In the genomic region with DNA sequence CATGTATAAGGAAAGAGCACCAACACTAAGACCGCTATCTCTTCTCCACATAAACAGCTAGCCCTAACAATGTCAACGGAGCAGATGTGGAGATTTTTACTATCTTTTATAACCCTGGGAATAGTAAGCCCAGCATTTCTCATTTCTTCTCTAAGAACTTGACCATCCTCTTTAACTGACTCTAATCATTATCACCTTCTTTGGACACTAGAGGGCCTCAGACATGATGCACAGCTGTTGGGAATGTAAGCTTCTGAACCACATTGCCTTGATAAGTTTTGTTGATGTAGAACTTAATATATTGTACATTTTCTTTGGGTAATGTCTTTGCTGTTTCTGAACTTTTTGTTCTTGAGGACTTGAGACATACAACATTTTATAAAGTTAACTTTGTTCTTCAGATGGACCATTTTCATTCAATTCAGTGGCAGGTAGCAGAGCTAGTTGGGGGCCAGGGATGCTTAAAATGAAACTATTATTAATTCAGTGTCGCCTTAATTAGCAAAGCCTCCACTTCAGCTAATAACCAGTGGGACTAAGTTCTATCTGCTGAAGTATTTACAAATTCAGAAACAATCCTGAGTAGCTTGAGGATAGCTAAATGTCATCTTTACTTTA, we compare ENCODE assay signal across 7 cellular contexts. TPM values are rescaled to one million over a fixed set of nuclear protein-coding genes. Genes with fewer than 3 reads are reported as not detected.
DNase-seq lines count a peak whose midpoint lies in the region; ATAC-seq and TF ChIP-seq lines count a peak whose summit lies in the region.

No MANE protein-coding gene starts in this region.

- peaks cover 8% of the 10 kb centered on the region; the same call in 1 of the 2 replicates for H4K20me1 ChIP-seq in IMR-90 (ENCODE audit: insufficient read depth, low read length)
- 0 out of 2 replicates have a peak, but pooled peaks cover 3% of the 10 kb centered on the region for H4K20me1 ChIP-seq in OCI-LY7 (ENCODE audit: insufficient read depth, low read length)

- H3K9me1 ChIP-seq in IMR-90 (ENCODE audit: insufficient read depth, low read length): peaks cover 2% of the 10 kb centered on the region; the same call in 1 of the 2 replicates

- no peak overlapping the region for H2BK20ac ChIP-seq in IMR-90 (ENCODE audit: low read depth, low read length)

- no peak overlapping the region for H3K14ac ChIP-seq in IMR-90 (replicated peaks; ENCODE audit: low read depth, low read length)

- no peak overlapping the region for H3K27ac ChIP-seq in IMR-90 (ENCODE audit: insufficient read depth, low read length)
- no peak overlapping the region for H3K27ac ChIP-seq in OCI-LY7 (ENCODE audit: low read depth, low read length, poor library complexity, severe bottlenecking)
- H3K27ac ChIP-seq in dorsolateral prefrontal cortex: no peak overlapping the region

- H3K4me1 ChIP-seq in IMR-90 (ENCODE audit: control insufficient read depth, insufficient read depth, low read length) (no peaks in the 10 kb centered on the region), OCI-LY7 (ENCODE audit: insufficient read depth, low read length, poor library complexity, severe bottlenecking) (no peaks in the 10 kb centered on the region), mucosa of descending colon (ENCODE audit: low read depth) (no peaks in the 10 kb centered on the region)

- H3K9me2 ChIP-seq in OCI-LY7 (ENCODE audit: insufficient read depth, low read length): no peaks in the 10 kb centered on the region

- no peak overlapping the region for H3K18ac ChIP-seq in IMR-90 (ENCODE audit: low read depth, low read length)

- peak; percentile 82 for TF ChIP-seq RAD21 in IMR-90 (IDR thresholded peaks at IDR 0.05; ENCODE audit: low read length)

- intact Hi-C loops in IMR-90 (cut with micrococcal nuclease) (loop anchor here (1.0 kb wide), 2 partner anchors 24 to 54 kb away; no protein-coding TSS in a partner anchor), OCI-LY7 (cut with micrococcal nuclease; ENCODE audit: unreplicated experiment) (loop anchor here (1.0 kb wide), 1 partner anchor 54 kb away; no protein-coding TSS in a partner anchor), dorsolateral prefrontal cortex (cut with DNase I) (no loop called here), mucosa of descending colon (cut with DNase I, micrococcal nuclease) (no loop called here)

- CTCF ChIA-PET in IMR-90 (lab: Yijun Ruan, JAX) (interaction anchor here (0.6 to 2.3 kb wide), 16 partner anchors 9 to 663 kb away, joined by 3 to 17 read pairs (median 4); a partner anchor contains a TSS), OCI-LY7 (lab: Charles Lee; ENCODE audit: unreplicated experiment) (interaction anchor here (0.6 to 2.4 kb wide), 5 partner anchors 10 to 318 kb away, joined by 3 to 12 read pairs (median 3); a partner anchor contains a TSS)

- H3K36me3 ChIP-seq in IMR-90 (ENCODE audit: control insufficient read depth, insufficient read depth, low read length) (peaks cover 14% of the 10 kb centered on the region), OCI-LY7 (ENCODE audit: insufficient read depth, low read length) (peaks cover 67% of the 10 kb centered on the region), mucosa of descending colon (ENCODE audit: low read depth) (no peaks in the 10 kb centered on the region)

- H2AK5ac ChIP-seq in IMR-90 (ENCODE audit: low read depth, low read length): no peak overlapping the region

- no peak overlapping the region for H4K8ac ChIP-seq in IMR-90 (ENCODE audit: low read depth in 2 of 2, low read length in 2 of 2)

- ATAC-seq in GM21529 (IDR thresholded peaks at IDR 0.05; ENCODE audit: unreplicated experiment): peak; percentile 96
- peak; percentile 94 for ATAC-seq in IMR-90 (ENCODE audit: low read depth)
- ATAC-seq in mucosa of descending colon: peak; percentile 81

- BruUV-seq in IMR-90 (replicated peaks; lab: Mats Ljungman, UMichigan) (no TSS peak), OCI-LY7 (replicated peaks; lab: Mats Ljungman, UMichigan) (no TSS peak)

- no peak for TF ChIP-seq POLR2A in IMR-90 (IDR thresholded peaks at IDR 0.05; ENCODE audit: low read depth, low read length)

- H3K79me1 ChIP-seq in IMR-90 (ENCODE audit: low read depth in 1 of 2, low read length in 2 of 2): peaks cover 8 to 10% of the 10 kb centered on the region in 2 experiments; a peak in 2 of 4 replicates

- no peak overlapping the region for H2BK120ac ChIP-seq in IMR-90 (ENCODE audit: low read depth, low read length)

- in situ Hi-C loops in IMR-90 (cut with MboI; ENCODE audit: low sequenced_read_pairs): no loop called here

- H3K4me3 ChIP-seq in IMR-90 (ENCODE audit: insufficient read depth, low read depth, low read length) (no peak overlapping the region), OCI-LY7 (ENCODE audit: low read depth, low read length, poor library complexity, severe bottlenecking) (no peak overlapping the region), dorsolateral prefrontal cortex (no peak overlapping the region), mucosa of descending colon (no peak overlapping the region)

- H2BK5ac ChIP-seq in IMR-90 (ENCODE audit: low read depth, low read length, poor library complexity, severe bottlenecking): no peak overlapping the region

- H3K27me3 ChIP-seq in IMR-90 (ENCODE audit: control insufficient read depth, insufficient read depth, low read length) (no peaks in the 10 kb centered on the region), dorsolateral prefrontal cortex (no peaks in the 10 kb centered on the region)

- TF ChIP-seq CTCF in GM10266 (IDR thresholded peaks at IDR 0.05; ENCODE audit: control insufficient read depth, insufficient read depth, low read depth, missing control alignments) (peak; percentile 82), IMR-90 (conservative IDR thresholded peaks at IDR 0.05; ENCODE audit: low read depth, low read length) (peak; percentile 80), OCI-LY7 (conservative IDR thresholded peaks at IDR 0.05; ENCODE audit: low read length) (peak; percentile 92), dorsolateral prefrontal cortex (IDR thresholded peaks at IDR 0.05 in 54 of 56, conservative IDR thresholded peaks at IDR 0.05 in 2 of 56; ENCODE audit: low read depth in 1 of 56, partially characterized antibody in 56 of 56) (peak in 55 of 56 donors; percentile 32 to 86 (median 70)), mucosa of descending colon (IDR thresholded peaks at IDR 0.05) (peak; percentile 53)

- dilution Hi-C loops in IMR-90 (cut with HindIII; ENCODE audit: low sequenced_read_pairs, unreplicated experiment): no loop called here

- H3K4me2 ChIP-seq in IMR-90 (ENCODE audit: low read depth, low read length) (no peak overlapping the region), OCI-LY7 (ENCODE audit: low read length) (0 out of 2 replicates have a peak overlapping the region, but pooled peaks have one; percentile 13)

- POLR2A ChIA-PET in IMR-90 (lab: Charles Lee; ENCODE audit: unreplicated experiment) (interaction anchor here (0.7 kb wide), 1 partner anchor 14 kb away, joined by 3 read pairs; no protein-coding TSS in a partner anchor), OCI-LY7 (lab: Charles Lee) (interaction anchor here (0.8 to 5.4 kb wide), 9 partner anchors 10 to 54 kb away, joined by 3 to 32 read pairs (median 4); a partner anchor contains a TSS)

- no peak overlapping the region for H4K91ac ChIP-seq in IMR-90 (ENCODE audit: insufficient read depth, low read depth, low read length)

- no peak overlapping the region for H3K4ac ChIP-seq in IMR-90 (ENCODE audit: low read depth, low read length)

- DNase-seq in GM10266 (ENCODE audit: extremely low spot score): peak; percentile 21
- peak; percentile 80 for DNase-seq in IMR-90
- DNase-seq in OCI-LY7 (ENCODE audit: low spot score): peak; percentile 68
- no peak for DNase-seq in dorsolateral prefrontal cortex
- DNase-seq in mucosa of descending colon: no peak
- DNase-seq in UCSD-AML1 (lab: John Stamatoyannopoulos, UW; ENCODE audit: unreplicated experiment): no peak

- H2AK9ac ChIP-seq in IMR-90 (replicated peaks; ENCODE audit: low read depth, low read length, poor library complexity): no peak overlapping the region

- H3K56ac ChIP-seq in IMR-90 (ENCODE audit: extremely low read depth, insufficient read depth, low read length): no peak overlapping the region

- H3K23ac ChIP-seq in IMR-90 (ENCODE audit: low read depth, low read length): no peak overlapping the region

- H3K9me3 ChIP-seq in IMR-90 (ENCODE audit: control insufficient read depth, insufficient read depth, low read length) (no peaks in the 10 kb centered on the region), OCI-LY7 (ENCODE audit: low read length) (no peaks in the 10 kb centered on the region), mucosa of descending colon (no peaks in the 10 kb centered on the region)

- H2BK15ac ChIP-seq in IMR-90 (ENCODE audit: low read depth, low read length): no peak overlapping the region

- H3K79me2 ChIP-seq in OCI-LY7 (ENCODE audit: insufficient read depth, low read depth, low read length): peaks cover 10% of the 10 kb centered on the region; the same call in 1 of the 2 replicates

- H4K5ac ChIP-seq in IMR-90 (ENCODE audit: low read depth, low read length): no peak overlapping the region

- no peak overlapping the region for H3K9ac ChIP-seq in IMR-90 (ENCODE audit: low read depth, low read length)

- no CpG with 5 or more reads among the region's 3 CpGs for WGBS in IMR-90 (ENCODE audit: extremely low coverage in 2 of 2, insufficient read length in 1 of 2), 2 experiments

- no peak overlapping the region for H2AFZ ChIP-seq in IMR-90 (replicated peaks; ENCODE audit: low read length, poor library complexity)
- H2AFZ ChIP-seq in OCI-LY7 (ENCODE audit: low read length): no peak overlapping the region

RNA-seq across cellular contexts. Expression of a gene that starts 9.6 kb away (rescaled TPM):
- total RNA-seq in IMR-90 (2012; rRNA removed) (3.2 and 3.6 TPM in 2 replicates), OCI-LY7 (2022) (not detected in 2 replicates), dorsolateral prefrontal cortex (100 to 1,000 TPM in 119 of 120 experiments, 10 to 100 TPM in 1; 97.9 to 571 (median 378) TPM), mucosa of descending colon (10 to 100 TPM in 1 of 3 donors, under 1 TPM in 2; 0.27 to 14.7 (median 0.49) TPM)
- 7.7 TPM in 2 replicates for polyA plus RNA-seq in IMR-90 (2012; rRNA removed)
- polyA plus RNA-seq in IMR-90 (2012; cell fraction: cytosol; rRNA removed): 2.9 and 5.0 TPM in 2 replicates
- polyA plus RNA-seq in IMR-90 (2012; cell fraction: nucleus; rRNA removed; ENCODE audit: low replicate concordance): 3.5 and 4.2 TPM in 2 replicates
- total RNA-seq in OCI-LY7 (2014; rRNA removed; shearing (Covaris generic)): not detected in 2 replicates

RNA-seq across cellular contexts. Expression of a gene that starts 10.3 kb away (rescaled TPM):
- total RNA-seq in IMR-90 (2012; rRNA removed) (53.9 and 57.2 TPM in 2 replicates), OCI-LY7 (2022) (45.1 and 46.5 TPM in 2 replicates), dorsolateral prefrontal cortex (10 to 100 TPM; 22.8 to 62.2 (median 48.1) TPM), mucosa of descending colon (10 to 100 TPM; 19.9 to 26.3 (median 22.4) TPM)
- 17.7 and 24.7 TPM in 2 replicates for polyA plus RNA-seq in IMR-90 (2012; rRNA removed)
- 6.3 and 8.0 TPM in 2 replicates for polyA plus RNA-seq in IMR-90 (2012; cell fraction: cytosol; rRNA removed)
- 6.5 and 16.2 TPM in 2 replicates for polyA plus RNA-seq in IMR-90 (2012; cell fraction: nucleus; rRNA removed; ENCODE audit: low replicate concordance)
- 25.8 and 40.8 TPM in 2 replicates for total RNA-seq in OCI-LY7 (2014; rRNA removed; shearing (Covaris generic))

RNA-seq across cellular contexts. Expression of a gene that starts 45.4 kb away (rescaled TPM):
- total RNA-seq in IMR-90 (2012; rRNA removed): not detected in 2 replicates
- polyA plus RNA-seq in IMR-90 (2012; rRNA removed): 0.07 TPM in 1 of 2 replicates, not detected in the other
- polyA plus RNA-seq in IMR-90 (2012; cell fraction: cytosol; rRNA removed): 0.02 TPM in 1 of 2 replicates, not detected in the other
- 0.05 and 0.09 TPM in 2 replicates for polyA plus RNA-seq in IMR-90 (2012; cell fraction: nucleus; rRNA removed; ENCODE audit: low replicate concordance)
- total RNA-seq in OCI-LY7 (2014; rRNA removed; shearing (Covaris generic)): not detected in 2 replicates
- not detected in 2 replicates for total RNA-seq in OCI-LY7 (2022)
- total RNA-seq in dorsolateral prefrontal cortex: 1 to 10 TPM in 4 of 120 experiments, under 1 TPM in 60, not detected in 56; 0.18 to 2.5 (median 0.37) TPM
- total RNA-seq in mucosa of descending colon: under 1 TPM in 1 of 3 donors, not detected in 2; 0.12 TPM

Comparison
In these comparisons a context has a peak if more than half of its experiments do, and no peak if none do; other contexts are left out.
1. DNase-seq: peak in GM10266 (single experiment), IMR-90 (single experiment) and OCI-LY7 (single experiment); none in dorsolateral prefrontal cortex (0 of 10), mucosa of descending colon (0 of 3) and UCSD-AML1 (single experiment).
2. RNA of a gene that starts 9.6 kb away (total RNA-seq): 97.9 to 571 TPM in dorsolateral prefrontal cortex; 3.2 to 3.6 TPM in IMR-90, 0.27 to 14.7 TPM in mucosa of descending colon and not detected in OCI-LY7; every median in the first group is over 4 times any median in the second.
3. intact Hi-C loops: an anchor here in IMR-90 (1.0 kb wide) and OCI-LY7 (1.0 kb wide); none called in dorsolateral prefrontal cortex and mucosa of descending colon.
4. Peak in every context shown above with its lines, with median percentiles within 50 percentile points of each other: CTCF ChIP-seq and ATAC-seq.